21 cellular contexts compared by ENCODE assay signal in genomic region chr1:6538958-6539357, GRCh38. TPM values are rescaled to one million over a fixed set of nuclear protein-coding genes. Genes with fewer than 3 reads are reported as not detected.
DNase-seq lines count a peak whose midpoint lies in the region; TF ChIP-seq lines count a peak whose summit lies in the region.
"Had no signal": no experiment of that assay in that cellular context is flagged by ENCODE, and none has a peak within 500 bp of the region (broad histone marks: within the 10 kb centered on the region; RNA-seq: fewer than 3 reads in every experiment).

No MANE protein-coding gene starts in this region.

- H2BK12ac ChIP-seq in H9 (ENCODE audit: insufficient read length, low read depth, low read length): no peak overlapping the region

- H3K9me3 ChIP-seq in H9 (ENCODE audit: control insufficient read depth, low read depth, low read length): no peaks in the 10 kb centered on the region
- H3K9me3 ChIP-seq: thyroid gland had no signal

- no peaks in the 10 kb centered on the region for H3K79me2 ChIP-seq in H9 (ENCODE audit: insufficient read depth, low read length)

- no peak overlapping the region for H2BK15ac ChIP-seq in H9 (ENCODE audit: low read depth, low read length)

- H3K4me3 Mint-ChIP-seq in HFFc6 (no peak overlapping the region), nephron progenitor cell (no peak overlapping the region), H9 (no peak overlapping the region)
- H3K4me3 Mint-ChIP-seq: mesothelial cell of epicardium; stimulated activated naive B cell treated with anti-CD40 and anti-IgM and Interleukin-4, amounts not matched to agents 10 μg/mL and 1 μg/mL and 100 μg/mL, for 72 hours had no signal

- no CpG with 5 or more reads among the region's 3 CpGs for WGBS in H9 (ENCODE audit: extremely low coverage, insufficient read length, low lambda C conversion rate)

- no peak overlapping the region for H3K4ac ChIP-seq in H9 (ENCODE audit: low read depth, low read length)

- H3K27me3 Mint-ChIP-seq in HFFc6 (ENCODE audit: insufficient read depth) (no peaks in the 10 kb centered on the region), nephron progenitor cell (ENCODE audit: low read depth, poor library complexity) (peaks cover 4% of the 10 kb centered on the region), H9 (ENCODE audit: low read depth) (no peaks in the 10 kb centered on the region)
- H3K27me3 Mint-ChIP-seq: progenitor cell of endocrine pancreas; stimulated activated naive B cell treated with anti-CD40 and anti-IgM and Interleukin-4, amounts not matched to agents 10 μg/mL and 1 μg/mL and 100 μg/mL, for 72 hours had no signal

- H3K4me3 ChIP-seq in choroid plexus epithelial cell (ENCODE audit: low read depth, low read length): no peak overlapping the region
- H3K4me3 ChIP-seq: thyroid gland had no signal

- H2BK20ac ChIP-seq in H9 (ENCODE audit: low read depth, low read length, poor library complexity, severe bottlenecking): no peak overlapping the region

- H4K5ac ChIP-seq in H9 (ENCODE audit: insufficient read length, low read depth, low read length): no peak overlapping the region

- H3K4me1 ChIP-seq in H9 (ENCODE audit: insufficient read depth, low read length): no peaks in the 10 kb centered on the region
- H3K4me1 ChIP-seq: thyroid gland had no signal

- H3K27ac Mint-ChIP-seq in HFFc6 (no peak overlapping the region), nephron progenitor cell (peak overlapping the region; percentile 39), H9 (no peak overlapping the region; a peak in 1 of 7 replicates)
- H3K27ac Mint-ChIP-seq: mesothelial cell of epicardium, progenitor cell of endocrine pancreas had no signal

- no peak overlapping the region for H3K4me2 ChIP-seq in H9 (ENCODE audit: insufficient read depth, insufficient read length, low read length)

- DNase-seq in Daoy (ENCODE audit: low read depth) (peak; percentile 17), HFFc6 (peak; percentile 40), choroid plexus epithelial cell (ENCODE audit: low read depth) (peak; percentile 85), nephron progenitor cell (no peak), H9 (no peak), RKO (ENCODE audit: low spot score) (no peak), Ammon's horn (ENCODE audit: low spot score) (no peak)
- DNase-seq: activated CD4-positive, alpha-beta T cell treated with anti-CD3 and anti-CD28 coated beads for 48 hours; activated gamma-delta T cell treated with Interleukin-2 at 50 U/mL for 16 hours; AML-193; DMS79; effector CD4-positive, alpha-beta T cell; erythroblast; glutamatergic neuron; NCI-H1694; SHP77 treated with DMSO at 0.1 percent for 48 hours; stimulated activated CD4-positive, alpha-beta T cell treated with anti-CD3 and anti-CD28 coated beads, Interleukin-2, amount 100 ng/mL, for 24 hours; stimulated activated naive B cell treated with anti-CD40 and anti-IgM and Interleukin-4, amounts not matched to agents 10 μg/mL and 1 μg/mL and 100 μg/mL, for 72 hours; thyroid gland had no signal

- H3K79me1 ChIP-seq in H9 (ENCODE audit: insufficient read depth, low read depth, low read length, poor library complexity, severe bottlenecking): no peaks in the 10 kb centered on the region

- no peak for TF ChIP-seq CTCF in HFFc6 (IDR thresholded peaks at IDR 0.05)
- TF ChIP-seq CTCF in choroid plexus epithelial cell (conservative IDR thresholded peaks at IDR 0.05; ENCODE audit: low read depth, low read length): no peak
- TF ChIP-seq CTCF in nephron progenitor cell (IDR thresholded peaks at IDR 0.05): no peak
- TF ChIP-seq CTCF in H9 (conservative IDR thresholded peaks at IDR 0.05): no peak

- H3K4me1 Mint-ChIP-seq in HFFc6 (ENCODE audit: low read depth) (peaks cover 15% of the 10 kb centered on the region), nephron progenitor cell (peaks cover 5% of the 10 kb centered on the region), H9 (peaks cover 0 to 3% of the 10 kb centered on the region in 2 experiments; a peak in 1 of 4 replicates)
- H3K4me1 Mint-ChIP-seq: mesothelial cell of epicardium had no signal

- no peak overlapping the region for H2BK120ac ChIP-seq in H9 (ENCODE audit: low read depth, low read length, poor library complexity, severe bottlenecking)

- no peak overlapping the region for H4K8ac ChIP-seq in H9 (replicated peaks; ENCODE audit: insufficient read length, low read depth, low read length)

- no peak overlapping the region for H3T11ph ChIP-seq in H9 (ENCODE audit: low read length)

- H2BK5ac ChIP-seq in H9 (ENCODE audit: insufficient read length, low read length): no peak overlapping the region

- no peak overlapping the region for H3K14ac ChIP-seq in H9 (ENCODE audit: insufficient read depth, low read length)

- H3K36me3 Mint-ChIP-seq in HFFc6 (ENCODE audit: low read depth): peaks cover 8% of the 10 kb centered on the region; the same call in 1 of the 2 replicates
- peaks cover 48% of the 10 kb centered on the region for H3K36me3 Mint-ChIP-seq in nephron progenitor cell (ENCODE audit: low read depth)
- H3K36me3 Mint-ChIP-seq in H9 (ENCODE audit: insufficient read depth in 1 of 3, low read depth in 3 of 3): peaks cover 9 to 59% (median 53%) of the 10 kb centered on the region in 3 experiments; a peak in 6 of 7 replicates

- H3K27me3 ChIP-seq in H9 (ENCODE audit: insufficient read depth, low read length): no peaks in the 10 kb centered on the region
- H3K27me3 ChIP-seq: thyroid gland had no signal

- H3K18ac ChIP-seq in H9 (ENCODE audit: insufficient read length, low read depth, low read length): no peak overlapping the region

- H3K9ac ChIP-seq in H9 (ENCODE audit: extremely low read depth, insufficient read length, low read length): no peak overlapping the region

- H4K91ac ChIP-seq in H9 (ENCODE audit: insufficient read length, low read depth, low read length): no peak overlapping the region

- H2AFZ ChIP-seq in H9 (ENCODE audit: low read length): no peak overlapping the region

- H3K23me2 ChIP-seq in H9 (ENCODE audit: insufficient read length, low read depth, low read length, poor library complexity, severe bottlenecking): no peaks in the 10 kb centered on the region

- H4K20me1 ChIP-seq in H9 (ENCODE audit: control insufficient read depth, insufficient read depth, insufficient read length): no peaks in the 10 kb centered on the region

- no peak overlapping the region for H2AK5ac ChIP-seq in H9 (ENCODE audit: insufficient read length, low read length)

- no peak overlapping the region for H3K27ac ChIP-seq in H9 (ENCODE audit: insufficient read length, low read depth, low read length)
- H3K27ac ChIP-seq: thyroid gland had no signal

- H3K9me3 Mint-ChIP-seq in HFFc6 (no peaks in the 10 kb centered on the region), nephron progenitor cell (no peaks in the 10 kb centered on the region), H9 (no peaks in the 10 kb centered on the region)
- H3K9me3 Mint-ChIP-seq: mesothelial cell of epicardium; stimulated activated naive B cell treated with anti-CD40 and anti-IgM and Interleukin-4, amounts not matched to agents 10 μg/mL and 1 μg/mL and 100 μg/mL, for 72 hours had no signal

- H3K56ac ChIP-seq in H9 (ENCODE audit: insufficient read length, low read depth, low read length): no peak overlapping the region

- H3K23ac ChIP-seq in H9 (ENCODE audit: insufficient read length, low read depth, low read length): no peak overlapping the region

RNA-seq across cellular contexts. Expression of gene NOL9, which starts 15.4 kb away (rescaled TPM):
- total RNA-seq in Daoy (2014; rRNA removed; shearing (Covaris generic)): 29.9 and 42.1 TPM in 2 replicates
- 10 to 100 TPM; 26.4 to 36.4 (median 33.4) TPM for total RNA-seq in HFFc6 (2021; fragmentation: NEBNext Ultra II Directional; extraction: Animal tissue kit (Norgen Biotek cat#: 25700))
- total RNA-seq in H9 (2021): 49.4 and 50.4 TPM in 2 replicates

RNA-seq across cellular contexts. Expression of gene TAS1R1, which starts 16.1 kb away (rescaled TPM):
- not detected in 2 replicates for total RNA-seq in Daoy (2014; rRNA removed; shearing (Covaris generic))
- not detected for total RNA-seq in HFFc6 (2021; fragmentation: NEBNext Ultra II Directional; extraction: Animal tissue kit (Norgen Biotek cat#: 25700))
- not detected in 2 replicates for total RNA-seq in H9 (2021)
- total RNA-seq: mesothelial cell of epicardium, progenitor cell of endocrine pancreas, thyroid gland had no signal

RNA-seq across cellular contexts. Expression of gene ZBTB48, which starts 40.8 kb away (rescaled TPM):
- 18.9 and 19.7 TPM in 2 replicates for total RNA-seq in Daoy (2014; rRNA removed; shearing (Covaris generic))
- 10 to 100 TPM; 10.0 to 15.1 (median 11.3) TPM for total RNA-seq in HFFc6 (2021; fragmentation: NEBNext Ultra II Directional; extraction: Animal tissue kit (Norgen Biotek cat#: 25700))
- 30.3 and 33.2 TPM in 2 replicates for total RNA-seq in H9 (2021)

RNA-seq across cellular contexts. Expression of gene PLEKHG5, which starts 47.5 kb away (rescaled TPM):
- total RNA-seq in Daoy (2014; rRNA removed; shearing (Covaris generic)): 8.1 and 8.4 TPM in 2 replicates
- 1 to 10 TPM; 6.4 to 7.2 (median 6.6) TPM for total RNA-seq in HFFc6 (2021; fragmentation: NEBNext Ultra II Directional; extraction: Animal tissue kit (Norgen Biotek cat#: 25700))
- 20.7 and 22.3 TPM in 2 replicates for total RNA-seq in H9 (2021)

Comparison
In these comparisons a context has a peak if more than half of its experiments do, and no peak if none do; other contexts are left out.
1. DNase-seq: peak in Daoy (single experiment), HFFc6 (single experiment) and choroid plexus epithelial cell (single experiment); none in nephron progenitor cell (single experiment), H9 (single experiment), RKO (single experiment) and Ammon's horn (single experiment).